28 cellular contexts compared by ENCODE assay signal in genomic region chr18:13527256-13527655, GRCh38.
"Had no signal": no experiment of that assay in that cellular context is flagged by ENCODE, and none has a peak within 500 bp of the region (broad histone marks: within the 10 kb centered on the region; RNA-seq: fewer than 3 reads in every experiment).

No MANE protein-coding gene starts in this region.

- H3K4me1 ChIP-seq: breast epithelium, foreskin keratinocyte had no signal

- H3K4me3 ChIP-seq: ascending aorta, breast epithelium, cardiac muscle cell, coronary artery, dorsolateral prefrontal cortex, esophagus muscularis mucosa, gastrocnemius medialis, heart left ventricle had no signal

- H3K36me3 Mint-ChIP-seq: brain had no signal

- ATAC-seq: activated CD8-positive, alpha-beta T cell treated with anti-CD3 and anti-CD28 coated beads, Interleukin-2, amount 10 ng/mL, durations not matched to agents 7 days and 5 days; activated T-cell treated with anti-CD3 and anti-CD28 coated beads, Interleukin-2, amount 50 U/mL, for 72 hours; foreskin keratinocyte; gastrocnemius medialis; heart left ventricle had no signal

- H3K27ac ChIP-seq: ascending aorta, breast epithelium, cardiac muscle cell, coronary artery, esophagus muscularis mucosa, foreskin keratinocyte, gastrocnemius medialis, heart left ventricle had no signal

- H3K4me3 Mint-ChIP-seq: activated CD4-positive, alpha-beta memory T cell treated with anti-CD3 and anti-CD28 coated beads for 36 hours; activated CD4-positive, alpha-beta T cell treated with anti-CD3 and anti-CD28 coated beads for 36 hours; activated CD4-positive, alpha-beta T cell treated with anti-CD3 and anti-CD28 coated beads, Interleukin-2, amount 10 ng/mL, durations not matched to agents 24 days and 14 days; activated CD8-positive, alpha-beta T cell treated with anti-CD3 and anti-CD28 coated beads, Interleukin-2, amount 10 ng/mL, durations not matched to agents 7 days and 5 days; activated naive CD4-positive, alpha-beta T cell treated with anti-CD3 and anti-CD28 coated beads, Interleukin-2, amount 10 ng/mL, durations not matched to agents 7 days and 5 days; activated naive CD8-positive, alpha-beta T cell treated with anti-CD3 and anti-CD28 coated beads, Interleukin-2, amount 10 ng/mL, durations not matched to agents 7 days and 5 days; activated T-cell treated with anti-CD3 and anti-CD28 coated beads, Interleukin-2, amount 50 U/mL, for 72 hours; brain; central memory CD8-positive, alpha-beta T cell; dendritic cell treated with granulocyte-macrophage colony-stimulating factor and Interleukin-4, amounts not matched to agents 40 ng/mL and 50 ng/mL, for 4 days had no signal

- DNase-seq: activated CD4-positive, alpha-beta memory T cell treated with anti-CD3 and anti-CD28 coated beads for 36 hours; activated CD4-positive, alpha-beta T cell treated with anti-CD3 and anti-CD28 coated beads for 36 hours; activated CD4-positive, alpha-beta T cell treated with anti-CD3 and anti-CD28 coated beads, Interleukin-2, amount 10 ng/mL, durations not matched to agents 24 days and 14 days; activated CD4-positive, CD25-positive, alpha-beta regulatory T cell; activated CD4-positive, CD25-positive, alpha-beta regulatory T cell treated with anti-CD3 and anti-CD28 coated beads, Interleukin-2, amount 50 U/mL, for 72 hours; activated CD8-positive, alpha-beta T cell treated with anti-CD3 and anti-CD28 coated beads, Interleukin-2, amount 10 ng/mL, durations not matched to agents 7 days and 5 days; activated gamma-delta T cell; activated naive CD4-positive, alpha-beta T cell; activated naive CD4-positive, alpha-beta T cell treated with anti-CD3 and anti-CD28 coated beads, Interleukin-2, amount 10 ng/mL, durations not matched to agents 7 days and 5 days; activated naive CD8-positive, alpha-beta T cell treated with anti-CD3 and anti-CD28 coated beads, Interleukin-2, amount 10 ng/mL, durations not matched to agents 7 days and 5 days; activated T-cell treated with anti-CD3 and anti-CD28 coated beads, Interleukin-2, amount 50 U/mL, for 72 hours; dorsolateral prefrontal cortex; effector memory CD4-positive, alpha-beta T cell; erythroblast; foreskin keratinocyte; gastrocnemius medialis; glutamatergic neuron; heart left ventricle; T-helper 2 cell had no signal

- H3K27me3 ChIP-seq: ascending aorta, breast epithelium, cardiac muscle cell, dorsolateral prefrontal cortex, esophagus muscularis mucosa, foreskin keratinocyte, gastrocnemius medialis, heart left ventricle had no signal

- H3K9me3 Mint-ChIP-seq: activated CD4-positive, alpha-beta memory T cell treated with anti-CD3 and anti-CD28 coated beads for 36 hours; activated CD4-positive, alpha-beta T cell treated with anti-CD3 and anti-CD28 coated beads, Interleukin-2, amount 10 ng/mL, durations not matched to agents 24 days and 14 days; activated naive CD4-positive, alpha-beta T cell treated with anti-CD3 and anti-CD28 coated beads, Interleukin-2, amount 10 ng/mL, durations not matched to agents 7 days and 5 days; activated naive CD4-positive, alpha-beta T cell treated with anti-CD3 and anti-CD28 coated beads, Interleukin-2, amount 50 U/mL, for 72 hours; activated naive CD8-positive, alpha-beta T cell treated with anti-CD3 and anti-CD28 coated beads, Interleukin-2, amount 10 ng/mL, durations not matched to agents 7 days and 5 days; activated T-cell treated with anti-CD3 and anti-CD28 coated beads, Interleukin-2, amount 50 U/mL, for 72 hours; brain; central memory CD8-positive, alpha-beta T cell; dendritic cell treated with granulocyte-macrophage colony-stimulating factor and Interleukin-4, amounts not matched to agents 40 ng/mL and 50 ng/mL, for 4 days had no signal

- H3K27ac Mint-ChIP-seq: activated CD4-positive, alpha-beta memory T cell treated with anti-CD3 and anti-CD28 coated beads for 36 hours; activated CD8-positive, alpha-beta T cell treated with anti-CD3 and anti-CD28 coated beads, Interleukin-2, amount 10 ng/mL, durations not matched to agents 7 days and 5 days; activated naive CD4-positive, alpha-beta T cell treated with anti-CD3 and anti-CD28 coated beads, Interleukin-2, amount 10 ng/mL, durations not matched to agents 7 days and 5 days; activated T-cell treated with anti-CD3 and anti-CD28 coated beads, Interleukin-2, amount 50 U/mL, for 72 hours; dendritic cell treated with granulocyte-macrophage colony-stimulating factor and Interleukin-4, amounts not matched to agents 40 ng/mL and 50 ng/mL, for 4 days had no signal

- H3K9me3 ChIP-seq: ascending aorta, breast epithelium, esophagus muscularis mucosa, gastrocnemius medialis, heart left ventricle had no signal

- H3K36me3 ChIP-seq: breast epithelium, cardiac muscle cell, gastrocnemius medialis, heart left ventricle had no signal

- H3K27me3 Mint-ChIP-seq: activated CD4-positive, alpha-beta memory T cell treated with anti-CD3 and anti-CD28 coated beads for 36 hours; activated CD4-positive, alpha-beta T cell treated with anti-CD3 and anti-CD28 coated beads for 36 hours; activated CD4-positive, alpha-beta T cell treated with anti-CD3 and anti-CD28 coated beads, Interleukin-2, amount 10 ng/mL, durations not matched to agents 24 days and 14 days; activated naive CD4-positive, alpha-beta T cell treated with anti-CD3 and anti-CD28 coated beads, Interleukin-2, amount 10 ng/mL, durations not matched to agents 7 days and 5 days; activated naive CD8-positive, alpha-beta T cell treated with anti-CD3 and anti-CD28 coated beads, Interleukin-2, amount 10 ng/mL, durations not matched to agents 7 days and 5 days; central memory CD8-positive, alpha-beta T cell; dendritic cell treated with granulocyte-macrophage colony-stimulating factor and Interleukin-4, amounts not matched to agents 40 ng/mL and 50 ng/mL, for 4 days had no signal
